Comparison of ENCODE assay signal across 24 cellular contexts in the genomic region with DNA sequence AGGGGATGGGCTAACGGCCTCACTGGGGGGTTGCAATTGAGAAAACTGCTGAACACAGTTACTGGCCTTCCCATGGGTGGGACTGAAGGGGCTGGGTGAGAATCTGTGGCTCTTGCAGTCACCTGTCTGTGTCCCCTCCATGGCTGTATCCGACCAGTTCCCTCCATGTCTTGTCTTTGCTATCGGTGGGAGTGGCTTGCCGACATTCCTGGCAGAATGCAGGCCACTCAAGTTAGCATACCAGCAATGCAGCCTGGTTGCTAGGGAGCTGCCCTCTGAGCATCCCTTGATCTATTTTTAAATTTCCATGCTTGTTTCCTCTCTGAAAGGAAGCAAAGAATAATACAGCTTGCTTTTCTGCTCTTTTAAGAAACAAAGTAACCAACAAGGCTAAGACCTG.
A peak's percentile ranks its signal among the peaks of the same experiment; 100 is the strongest.
DNase-seq lines count a peak whose midpoint lies in the region; ATAC-seq and TF ChIP-seq lines count a peak whose summit lies in the region.
"Had no signal": no experiment of that assay in that cellular context is flagged by ENCODE, and none has a peak within 500 bp of the region (broad histone marks: within the 10 kb centered on the region; RNA-seq: fewer than 3 reads in every experiment).

No MANE protein-coding gene starts in this region.

- H3K27ac ChIP-seq in psoas muscle, result no peak overlapping the region
- H3K27ac ChIP-seq: skin epidermis had no signal

- peaks cover 15% of the 10 kb centered on the region for H3K9me3 Mint-ChIP-seq in activated naive CD8-positive, alpha-beta T cell treated with anti-CD3 and anti-CD28 coated beads, Interleukin-2, amount 50 U/mL, for 24 hours

- no peaks in the 10 kb centered on the region for H3K9me3 ChIP-seq in neuron (ENCODE audit: low read length)
- no peaks in the 10 kb centered on the region for H3K9me3 ChIP-seq in psoas muscle

- no peak overlapping the region for H3K4me3 Mint-ChIP-seq in activated naive CD8-positive, alpha-beta T cell treated with anti-CD3 and anti-CD28 coated beads, Interleukin-2, amount 50 U/mL, for 24 hours
- H3K4me3 Mint-ChIP-seq: activated naive CD4-positive, alpha-beta T cell treated with anti-CD3 and anti-CD28 coated beads for 36 hours; activated T-cell treated with anti-CD3 and anti-CD28 coated beads, Interleukin-2, amount 50 U/mL, for 72 hours; CD8-positive, alpha-beta memory T cell; immature natural killer cell; T-helper 17 cell had no signal

- no peak overlapping the region for H3K27ac Mint-ChIP-seq in activated naive CD8-positive, alpha-beta T cell treated with anti-CD3 and anti-CD28 coated beads, Interleukin-2, amount 50 U/mL, for 24 hours
- H3K27ac Mint-ChIP-seq: activated naive CD4-positive, alpha-beta T cell treated with anti-CD3 and anti-CD28 coated beads for 36 hours; activated T-cell treated with anti-CD3 and anti-CD28 coated beads, Interleukin-2, amount 50 U/mL, for 72 hours; CD8-positive, alpha-beta memory T cell; immature natural killer cell; T-helper 17 cell had no signal

- H3K4me3 ChIP-seq in neuron (ENCODE audit: low read length) (peak overlapping the region; percentile 16), psoas muscle (no peak overlapping the region)
- H3K4me3 ChIP-seq: mucosa of descending colon, skin epidermis had no signal

- no peaks in the 10 kb centered on the region for H3K27me3 Mint-ChIP-seq in activated naive CD8-positive, alpha-beta T cell treated with anti-CD3 and anti-CD28 coated beads, Interleukin-2, amount 50 U/mL, for 24 hours
- H3K27me3 Mint-ChIP-seq: CD8-positive, alpha-beta memory T cell; T-helper 17 cell had no signal

- no peaks in the 10 kb centered on the region for H3K36me3 Mint-ChIP-seq in activated naive CD8-positive, alpha-beta T cell treated with anti-CD3 and anti-CD28 coated beads, Interleukin-2, amount 50 U/mL, for 24 hours (ENCODE audit: low read depth)
- H3K36me3 Mint-ChIP-seq: CD8-positive, alpha-beta memory T cell; immature natural killer cell had no signal

- intact Hi-C loops in psoas muscle (cut with DNase I), result no loop called here

- TF ChIP-seq CTCF in psoas muscle (IDR thresholded peaks at IDR 0.05), result no peak

- WGBS in psoas muscle, 3 donors, result 14 to 15% (median 15%) methylated on average over 4 of the region's 4 CpGs

- no peaks in the 10 kb centered on the region for H3K36me3 ChIP-seq in neuron (ENCODE audit: insufficient read depth, low read length)
- H3K36me3 ChIP-seq in psoas muscle (ENCODE audit: insufficient read depth in 1 of 2, low read depth in 1 of 2), result no peaks in the 10 kb centered on the region

- H3K4me1 ChIP-seq in neuron (ENCODE audit: insufficient read depth, low read length), result peaks cover 20% of the 10 kb centered on the region
- H3K4me1 ChIP-seq in psoas muscle, result no peaks in the 10 kb centered on the region

- no peaks in the 10 kb centered on the region for H3K4me1 Mint-ChIP-seq in activated naive CD8-positive, alpha-beta T cell treated with anti-CD3 and anti-CD28 coated beads, Interleukin-2, amount 50 U/mL, for 24 hours
- H3K4me1 Mint-ChIP-seq: CD8-positive, alpha-beta memory T cell; immature natural killer cell; T-helper 17 cell had no signal

- DNase-seq in NCI-H2227 (lab: John Stamatoyannopoulos, UW; ENCODE audit: unreplicated experiment), result peak; percentile 1
- DNase-seq in NCI-H2227 treated with DMSO at 0.1 percent for 48 hours (lab: John Stamatoyannopoulos, UW), result no peak
- DNase-seq in astrocyte of the hippocampus (ENCODE audit: low read depth, low spot score), result peak; percentile 39
- peak; percentile 68 for DNase-seq in iPS-NIHi7 (ENCODE audit: extremely low spot score)
- no peak for DNase-seq in psoas muscle
- DNase-seq in stimulated activated CD4-positive, alpha-beta T cell treated with anti-CD3 and anti-CD28 coated beads, Interleukin-12 subunit alpha, Interleukin-12 subunit beta, amount 100 ng/mL, for 4 hours, result no peak
- no peak for DNase-seq in activated naive CD8-positive, alpha-beta T cell treated with anti-CD3 and anti-CD28 coated beads, Interleukin-2, amount 50 U/mL, for 24 hours
- DNase-seq: 8988T; activated CD4-positive, alpha-beta T cell treated with anti-CD3 and anti-CD28 coated beads for 4 hours; activated naive CD4-positive, alpha-beta T cell treated with anti-CD3 and anti-CD28 coated beads for 36 hours; activated T-cell treated with anti-CD3 and anti-CD28 coated beads, Interleukin-2, amount 50 U/mL, for 72 hours; CD8-positive, alpha-beta memory T cell; dermis blood vessel endothelial cell; immature natural killer cell; KG1; mucosa of descending colon; NCI-H146; NCI-H2171 treated with DMSO at 0.1 percent for 48 hours; NCI-H69; RPMI8226; stimulated activated CD4-positive, alpha-beta T cell treated with anti-CD3 and anti-CD28 coated beads, Interleukin-1b, Interleukin-23, amount 100 ng/mL, for 48 hours; T-helper 17 cell had no signal

- ATAC-seq in psoas muscle, result no peak
- ATAC-seq in activated naive CD8-positive, alpha-beta T cell treated with anti-CD3 and anti-CD28 coated beads, Interleukin-2, amount 50 U/mL, for 24 hours, result no peak
- ATAC-seq: activated T-cell treated with anti-CD3 and anti-CD28 coated beads, Interleukin-2, amount 50 U/mL, for 72 hours; mucosa of descending colon; T-helper 17 cell had no signal

- H3K27me3 ChIP-seq in neuron (ENCODE audit: insufficient read depth, low read length) (no peaks in the 10 kb centered on the region), psoas muscle (ENCODE audit: insufficient read depth in 3 of 3, low read length in 2 of 3) (no peaks in the 10 kb centered on the region)

- peak overlapping the region; percentile 27 for H2AFZ ChIP-seq in neuron (ENCODE audit: low read depth, low read length)

Comparison
In these comparisons a context has a peak if more than half of its experiments do, and no peak if none do; other contexts are left out.
1. DNase-seq: peak in NCI-H2227 (single experiment), astrocyte of the hippocampus (single experiment) and iPS-NIHi7 (single experiment); none in NCI-H2227 treated with DMSO at 0.1 percent for 48 hours (single experiment), psoas muscle (0 of 2), stimulated activated CD4-positive, alpha-beta T cell treated with anti-CD3 and anti-CD28 coated beads, Interleukin-12 subunit alpha, Interleukin-12 subunit beta, amount 100 ng/mL, for 4 hours (single experiment) and activated naive CD8-positive, alpha-beta T cell treated with anti-CD3 and anti-CD28 coated beads, Interleukin-2, amount 50 U/mL, for 24 hours (single experiment).